Comparison of ENCODE assay signal across 8 cellular contexts in genomic region chr17:39194089-39194984, GRCh38. TPM values are rescaled to one million over a fixed set of nuclear protein-coding genes. Genes with fewer than 3 reads are reported as not detected.
A peak's percentile ranks its signal among the peaks of the same experiment; 100 is the strongest.
DNase-seq lines count a peak whose midpoint lies in the region; ATAC-seq, FAIRE-seq and TF ChIP-seq lines count a peak whose summit lies in the region.

No MANE protein-coding gene starts in this region.

- no peak for ATAC-seq in GM19397 (IDR thresholded peaks at IDR 0.05; ENCODE audit: unreplicated experiment)
- no peak for ATAC-seq in HG03139 (IDR thresholded peaks at IDR 0.05; ENCODE audit: unreplicated experiment)

- no peaks in the 10 kb centered on the region for H3K9me3 ChIP-seq in OCI-LY7 (ENCODE audit: low read length)

- POLR2A ChIA-PET in OCI-LY7 (lab: Charles Lee), result interaction anchor here (1.3 kb wide), 1 partner anchor 15 kb away, joined by 3 read pairs; no protein-coding TSS in a partner anchor

- intact Hi-C loops in OCI-LY7 (cut with micrococcal nuclease; ENCODE audit: unreplicated experiment), result no loop called here
- intact Hi-C loops in posterior cingulate gyrus (cut with DNase I), result no loop called here

- peaks cover 46% of the 10 kb centered on the region for H3K36me3 ChIP-seq in OCI-LY7 (ENCODE audit: insufficient read depth, low read length)

- TF ChIP-seq CTCF in OCI-LY7 (conservative IDR thresholded peaks at IDR 0.05; ENCODE audit: low read length), result peak; percentile 68

- no TSS peak for BruUV-seq in OCI-LY7 (replicated peaks; lab: Mats Ljungman, UMichigan)

- no peaks in the 10 kb centered on the region for H3K9me2 ChIP-seq in OCI-LY7 (ENCODE audit: insufficient read depth, low read length)

- DNase-seq in ELF-1 (ENCODE audit: low read depth, low spot score), result peak; percentile 87
- no peak for DNase-seq in OCI-LY7 (ENCODE audit: low spot score)
- peak; percentile 65 to 87 for DNase-seq in frontal cortex (ENCODE audit: low spot score in 2 of 2)
- peak; percentile 60 to 97 (median 84) for DNase-seq in posterior cingulate gyrus
- no peak for DNase-seq in activated CD8-positive, alpha-beta memory T cell treated with anti-CD3 and anti-CD28 coated beads for 24 hours
- DNase-seq in retina, result no peak

- no peaks in the 10 kb centered on the region; the same call in 1 of the 2 replicates for H4K20me1 ChIP-seq in OCI-LY7 (ENCODE audit: insufficient read depth, low read length)

- H3K79me2 ChIP-seq in OCI-LY7 (ENCODE audit: insufficient read depth, low read depth, low read length), result peaks cover 17% of the 10 kb centered on the region

- peaks cover 43% of the 10 kb centered on the region for H3K4me1 ChIP-seq in OCI-LY7 (ENCODE audit: insufficient read depth, low read length, poor library complexity, severe bottlenecking)

- H3K27ac ChIP-seq in OCI-LY7 (ENCODE audit: low read depth, low read length, poor library complexity, severe bottlenecking), result no peak overlapping the region

- CTCF ChIA-PET in OCI-LY7 (lab: Charles Lee; ENCODE audit: unreplicated experiment), result no interaction called here

- no peak for FAIRE-seq in frontal cortex (lab: Jason Lieb, UNC)

- H3K4me3 ChIP-seq in OCI-LY7 (ENCODE audit: low read depth, low read length, poor library complexity, severe bottlenecking), result no peak overlapping the region

- H2AFZ ChIP-seq in OCI-LY7 (ENCODE audit: low read length), result no peak overlapping the region

- H3K4me2 ChIP-seq in OCI-LY7 (ENCODE audit: low read length), result peak overlapping the region; percentile 96

RNA-seq across cellular contexts. Expression of gene CACNB1, which starts 3.1 kb away (rescaled TPM):
- 17.9 and 23.7 TPM in 2 replicates for total RNA-seq in OCI-LY7 (2014; rRNA removed; shearing (Covaris generic))
- total RNA-seq in OCI-LY7 (2022) (30.9 and 35.5 TPM in 2 replicates), frontal cortex (14.3 TPM)

RNA-seq across cellular contexts. Expression of gene RPL19, which starts 5.7 kb away (rescaled TPM):
- total RNA-seq in OCI-LY7 (2014; rRNA removed; shearing (Covaris generic)), result 4,395 and 6,079 TPM in 2 replicates
- total RNA-seq in OCI-LY7 (2022) (3,132 and 3,168 TPM in 2 replicates), frontal cortex (1,210 TPM)

RNA-seq across cellular contexts. Expression of gene ARL5C, which starts 28.4 kb away (rescaled TPM):
- 0.16 and 2.4 TPM in 2 replicates for total RNA-seq in OCI-LY7 (2014; rRNA removed; shearing (Covaris generic))
- total RNA-seq in OCI-LY7 (2022), result 0.65 and 0.68 TPM in 2 replicates
- total RNA-seq in frontal cortex, result not detected

RNA-seq across cellular contexts. Expression of gene STAC2, which starts 31.4 kb away (rescaled TPM):
- 0.03 TPM in 1 of 2 replicates, not detected in the other for total RNA-seq in OCI-LY7 (2014; rRNA removed; shearing (Covaris generic))
- total RNA-seq in OCI-LY7 (2022), result not detected in 2 replicates
- under 0.01 TPM for total RNA-seq in frontal cortex

RNA-seq across cellular contexts. Expression of gene PLXDC1, which starts 42.9 kb away (rescaled TPM):
- total RNA-seq in OCI-LY7 (2014; rRNA removed; shearing (Covaris generic)), result 0.13 and 0.41 TPM in 2 replicates
- total RNA-seq in OCI-LY7 (2022) (0.67 TPM in 1 of 2 replicates, not detected in the other), frontal cortex (9.8 TPM)

Comparison
In these comparisons a context has a peak if more than half of its experiments do, and no peak if none do; other contexts are left out.
1. DNase-seq: peak in ELF-1 (single experiment), frontal cortex (2 of 2) and posterior cingulate gyrus (10 of 10); none in OCI-LY7 (single experiment), activated CD8-positive, alpha-beta memory T cell treated with anti-CD3 and anti-CD28 coated beads for 24 hours (single experiment) and retina (single experiment).